In the genomic region with DNA sequence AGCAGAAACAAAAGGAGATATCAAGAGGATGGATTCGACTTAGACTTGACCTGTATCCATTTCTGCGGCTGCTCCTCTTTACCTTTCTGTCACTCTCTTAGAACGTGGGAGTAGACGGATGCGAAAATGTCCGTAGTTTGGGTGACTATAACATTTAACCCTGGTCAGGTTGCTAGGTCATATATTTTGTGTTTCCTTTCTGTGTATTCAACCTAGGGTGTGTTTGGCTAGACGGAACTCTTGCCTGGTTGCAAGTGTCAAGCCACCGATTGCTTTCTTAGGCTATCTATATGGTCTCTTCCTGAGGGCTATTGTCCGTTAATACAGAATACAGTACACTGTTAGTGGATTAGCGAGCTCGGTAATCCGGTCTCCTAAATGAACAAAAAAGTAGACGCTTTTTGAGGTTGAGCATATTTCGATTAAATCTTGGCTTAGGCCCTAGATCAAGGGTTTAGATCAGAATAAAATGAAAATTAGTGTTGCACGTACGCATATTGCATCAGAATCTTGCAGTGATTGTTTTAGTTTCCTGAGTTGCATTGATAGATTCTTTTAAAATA, we compare ENCODE assay signal across 8 cellular contexts. TPM values are rescaled to one million over a fixed set of nuclear protein-coding genes. Genes with fewer than 3 reads are reported as not detected.
DNase-seq lines count a peak whose midpoint lies in the region; FAIRE-seq and TF ChIP-seq lines count a peak whose summit lies in the region.

No MANE protein-coding gene starts in this region.

- TF ChIP-seq CTCF in WERI-Rb-1 (IDR thresholded peaks at IDR 0.05; ENCODE audit: low read depth, low read length) = no peak

- no peaks in the 10 kb centered on the region for H3K36me3 ChIP-seq in WERI-Rb-1
- no peaks in the 10 kb centered on the region for H3K36me3 ChIP-seq in skeletal muscle tissue (ENCODE audit: control insufficient read depth in 3 of 3, insufficient read depth in 3 of 3, low read length in 3 of 3)

- H3K27me3 ChIP-seq in WERI-Rb-1 (ENCODE audit: insufficient read depth, low read depth, severe bottlenecking) (no peaks in the 10 kb centered on the region), skeletal muscle tissue (ENCODE audit: control insufficient read depth in 3 of 3, insufficient read depth in 3 of 3, low read length in 3 of 3) (no peaks in the 10 kb centered on the region)

- H3K9ac ChIP-seq in skeletal muscle tissue (ENCODE audit: low read depth in 1 of 3, low read length in 3 of 3) = peak overlapping the region; percentile 82 to 92 (median 90)

- peak; percentile 23 for FAIRE-seq in H54 (lab: Jason Lieb, UNC)

- H3K27ac ChIP-seq in WERI-Rb-1 (peak overlapping the region; percentile 74), skeletal muscle tissue (ENCODE audit: low read depth, low read length) (peak overlapping the region; percentile 84)

- no peaks in the 10 kb centered on the region for H3K9me3 ChIP-seq in WERI-Rb-1 (ENCODE audit: severe bottlenecking)
- no peaks in the 10 kb centered on the region for H3K9me3 ChIP-seq in skeletal muscle tissue (ENCODE audit: control insufficient read depth in 3 of 3, low read length in 3 of 3)

- DNase-seq in A172 (ENCODE audit: low spot score) (peak; percentile 39), H54 (ENCODE audit: insufficient read length, low spot score) (no peak), WERI-Rb-1 (peak; percentile 10), globus pallidus (ENCODE audit: low spot score) (peak; percentile 43), LoVo (ENCODE audit: low spot score) (no peak), KG1 (lab: John Stamatoyannopoulos, UW) (no peak)
- no peak for DNase-seq in activated CD4-positive, alpha-beta T cell treated with anti-CD3 and anti-CD28 coated beads, Interleukin-2, amount 50 U/mL, for 1 hour

- peaks cover 8 to 32% (median 15%) of the 10 kb centered on the region in 3 donors for H3K4me1 ChIP-seq in skeletal muscle tissue (ENCODE audit: control insufficient read depth in 3 of 3, insufficient read depth in 3 of 3, low read length in 3 of 3)

- TF ChIP-seq POLR2A in H54 (IDR thresholded peaks at IDR 0.05; ENCODE audit: low read depth, low read length) = no peak

- H3K4me3 ChIP-seq in WERI-Rb-1 (ENCODE audit: low read depth, low read length) (peak overlapping the region; percentile 68), skeletal muscle tissue (ENCODE audit: low read length in 3 of 3) (peak overlapping the region; percentile 90 to 97 (median 90))

RNA-seq across cellular contexts. Expression of gene PTEN, which starts 1.2 kb away (rescaled TPM):
- total RNA-seq in A172 (2014; rRNA removed; shearing (Covaris generic)) = 11.3 and 11.6 TPM in 2 replicates
- 76.2 TPM for total RNA-seq in skeletal muscle tissue

RNA-seq across cellular contexts. Expression of gene KLLN, which starts 1.2 kb away (rescaled TPM):
- total RNA-seq in A172 (2014; rRNA removed; shearing (Covaris generic)) = 0.41 and 0.43 TPM in 2 replicates
- under 0.01 TPM for total RNA-seq in skeletal muscle tissue

RNA-seq across cellular contexts. Expression of gene ATAD1, which starts 46.6 kb away (rescaled TPM):
- 62.9 TPM in 2 replicates for total RNA-seq in A172 (2014; rRNA removed; shearing (Covaris generic))
- total RNA-seq in skeletal muscle tissue = 20.4 TPM

Comparison
In these comparisons a context has a peak if more than half of its experiments do, and no peak if none do; other contexts are left out.
1. DNase-seq: peak in A172 (single experiment), WERI-Rb-1 (single experiment) and globus pallidus (single experiment); none in H54 (single experiment), LoVo (single experiment), activated CD4-positive, alpha-beta T cell treated with anti-CD3 and anti-CD28 coated beads, Interleukin-2, amount 50 U/mL, for 1 hour (single experiment) and KG1 (single experiment).